ENCODE assay signal across 13 cellular contexts in genomic region chr10:31526681-31527080, GRCh38.
A peak's percentile ranks its signal among the peaks of the same experiment; 100 is the strongest.
DNase-seq lines count a peak whose midpoint lies in the region; ATAC-seq and TF ChIP-seq lines count a peak whose summit lies in the region.
"Had no signal": no experiment of that assay in that cellular context is flagged by ENCODE, and none has a peak within 500 bp of the region (broad histone marks: within the 10 kb centered on the region; RNA-seq: fewer than 3 reads in every experiment).

No MANE protein-coding gene starts in this region.

- intact Hi-C loops in right cardiac atrium (cut with DNase I), result no loop called here
- intact Hi-C loops in heart right ventricle (cut with DNase I), result loop anchor here in 4 of 10 donors (5.0 to 10.0 kb wide), 4 partner anchors 56 to 238 kb away; no protein-coding TSS in a partner anchor

- H3K36me3 Mint-ChIP-seq in T-helper 17 cell (ENCODE audit: low read depth), result peaks cover 9% of the 10 kb centered on the region

- ATAC-seq in right cardiac atrium, result peak in 1 of 2 donors; percentile 45
- no peak for ATAC-seq in heart right ventricle
- ATAC-seq in T-helper 17 cell, result no peak
- ATAC-seq in GM21529 (IDR thresholded peaks at IDR 0.05; ENCODE audit: unreplicated experiment), result no peak
- ATAC-seq in HG03175 (IDR thresholded peaks at IDR 0.05; ENCODE audit: unreplicated experiment), result no peak

- peaks cover 3% of the 10 kb centered on the region for H3K4me1 ChIP-seq in right cardiac atrium (ENCODE audit: control insufficient read depth, insufficient read depth, low read length)
- peaks cover 0 to 31% (median 7%) of the 10 kb centered on the region in 9 donors for H3K4me1 ChIP-seq in heart right ventricle
- H3K4me1 ChIP-seq: colonic mucosa had no signal

- 80% methylated on average over 11 of the region's 11 CpGs for WGBS in right cardiac atrium
- 75 to 84% methylated on average over 11 of the region's 11 CpGs for WGBS in heart right ventricle, 2 donors

- DNase-seq in right cardiac atrium (peak in 2 of 3 donors; percentile 32 to 37), heart right ventricle (no peak), T-helper 17 cell (no peak), fibroblast of mammary gland (ENCODE audit: low read depth) (peak; percentile 28), SKM-1 treated with dmso at 0.1 percent for 144 hours (lab: John Stamatoyannopoulos, UW; ENCODE audit: unreplicated experiment) (no peak), OCI-M2 (lab: John Stamatoyannopoulos, UW; ENCODE audit: unreplicated experiment) (no peak)
- DNase-seq: activated CD4-positive, alpha-beta T cell treated with anti-CD3 and anti-CD28 coated beads, Interleukin-2, amount 50 U/mL, for 48 hours; activated naive CD4-positive, alpha-beta T cell treated with Interleukin-2 at 50 U/mL for 16 hours; colonic mucosa; DMS79; NCI-H2107 had no signal

- no peak overlapping the region for H3K27ac ChIP-seq in right cardiac atrium (ENCODE audit: low read length)
- H3K27ac ChIP-seq in heart right ventricle, result peak overlapping the region in 5 of 10 donors; percentile 31 to 49 (median 36)
- H3K27ac ChIP-seq: colonic mucosa had no signal

- H3K4me3 Mint-ChIP-seq in T-helper 17 cell, result no peak overlapping the region

- H3K4me3 ChIP-seq in right cardiac atrium (ENCODE audit: low read length) (no peak overlapping the region), heart right ventricle (no peak overlapping the region), fibroblast of mammary gland (ENCODE audit: control insufficient read depth, low read depth, low read length) (no peak overlapping the region)
- H3K4me3 ChIP-seq: colonic mucosa had no signal

- no peaks in the 10 kb centered on the region for H3K27me3 ChIP-seq in right cardiac atrium (ENCODE audit: control insufficient read depth, insufficient read depth)
- H3K27me3 ChIP-seq in heart right ventricle, result no peaks in the 10 kb centered on the region
- H3K27me3 ChIP-seq: colonic mucosa had no signal

- H3K36me3 ChIP-seq in heart right ventricle, result peaks cover 0 to 70% (median 14%) of the 10 kb centered on the region in 9 donors
- H3K36me3 ChIP-seq: colonic mucosa had no signal

- TF ChIP-seq CTCF in heart right ventricle (IDR thresholded peaks at IDR 0.05) (no peak), fibroblast of mammary gland (conservative IDR thresholded peaks at IDR 0.05; ENCODE audit: control insufficient read depth, insufficient read depth, low read depth, low read length) (no peak)

- H3K27ac Mint-ChIP-seq in T-helper 17 cell, result peak overlapping the region; percentile 51

- H3K27me3 Mint-ChIP-seq in T-helper 17 cell, result no peaks in the 10 kb centered on the region

- peaks cover 5% of the 10 kb centered on the region for H3K4me1 Mint-ChIP-seq in T-helper 17 cell

- H3K9me3 ChIP-seq in right cardiac atrium (ENCODE audit: control insufficient read depth, low read length) (no peaks in the 10 kb centered on the region), heart right ventricle (no peaks in the 10 kb centered on the region), T-helper 17 cell (ENCODE audit: control insufficient read depth, low read length, poor library complexity, severe bottlenecking) (no peaks in the 10 kb centered on the region)
- H3K9me3 ChIP-seq: colonic mucosa had no signal

Comparison
In these comparisons a context has a peak if more than half of its experiments do, and no peak if none do; other contexts are left out.
1. DNase-seq: peak in right cardiac atrium (2 of 3) and fibroblast of mammary gland (single experiment); none in heart right ventricle (0 of 2), T-helper 17 cell (0 of 3), SKM-1 treated with dmso at 0.1 percent for 144 hours (single experiment) and OCI-M2 (single experiment).